Comparison of ENCODE assay signal across 1 cellular context in genomic region chr5:67038817-67039603, GRCh38.
A peak's percentile ranks its signal among the peaks of the same experiment; 100 is the strongest.
TF ChIP-seq lines count a peak whose summit lies in the region.

No MANE protein-coding gene starts in this region.

TF ChIP-seq in SK-N-SH, 30 proteins besides CTCF, POLR2A, EP300 and RAD21 (continued from another document):
- TF ChIP-seq CHD2 (IDR thresholded peaks at IDR 0.05; ENCODE audit: low read length, partially characterized antibody), result no peak
- TF ChIP-seq TCF12 (IDR thresholded peaks at IDR 0.05), result 0 out of 2 replicates have a peak, but pooled peaks have one; percentile 9
- no peak for TF ChIP-seq FOXM1 (IDR thresholded peaks at IDR 0.05; ENCODE audit: low read depth)
- TF ChIP-seq JUND (IDR thresholded peaks at IDR 0.05), result peak; percentile 37
- no peak for TF ChIP-seq MXI1 (IDR thresholded peaks at IDR 0.05; ENCODE audit: low read depth, low read length)
- TF ChIP-seq GATA2 (CRISPR knock-in tag; IDR thresholded peaks at IDR 0.05), result no peak
- peak; percentile 62; the same call in 1 of the 2 replicates for TF ChIP-seq FOSL2 (IDR thresholded peaks at IDR 0.05; ENCODE audit: borderline replicate concordance, low read depth)
- TF ChIP-seq TEAD4 (IDR thresholded peaks at IDR 0.05; ENCODE audit: borderline replicate concordance, insufficient read depth), result no peak
- no peak for TF ChIP-seq POLR2AphosphoS5 (IDR thresholded peaks at IDR 0.05; ENCODE audit: low read depth, low read length)
- no peak for TF ChIP-seq ELF1 (IDR thresholded peaks at IDR 0.05)
